In the genomic region with DNA sequence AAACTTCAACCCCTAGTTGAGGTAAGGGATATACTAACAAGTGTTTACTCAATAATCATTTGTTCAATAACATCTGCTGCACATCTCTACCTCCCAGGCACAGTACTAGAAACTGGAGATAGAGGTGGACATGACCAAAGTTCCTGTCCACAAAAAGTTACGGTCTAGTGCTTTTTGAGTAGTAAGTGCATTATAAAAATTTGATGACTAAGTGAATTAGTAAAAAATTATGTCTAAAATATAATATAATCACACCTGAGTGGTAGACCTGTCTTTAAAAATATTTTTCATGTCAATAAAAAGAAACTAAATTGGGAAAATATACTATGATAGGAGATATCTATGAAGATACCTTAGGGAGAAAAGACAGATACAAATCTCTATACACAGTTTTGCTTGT, we compare ENCODE assay signal across 8 cellular contexts.
"Had no signal": no experiment of that assay in that cellular context is flagged by ENCODE, and none has a peak within 500 bp of the region (broad histone marks: within the 10 kb centered on the region; RNA-seq: fewer than 3 reads in every experiment).

No MANE protein-coding gene starts in this region.

- FAIRE-seq: G401.6, GM12878, GM12891, GM12892, GM18507, GM19239 had no signal

- ATAC-seq: GM12878 had no signal

- DNase-seq: GDM1, GF-D8 had no signal

- H3K4me3 ChIP-seq: GM12878 had no signal
